1 cellular context compared by ENCODE assay signal in genomic region chr16:8931864-8932263, GRCh38.
TF ChIP-seq lines count a peak whose summit lies in the region.

No MANE protein-coding gene starts in this region.

TF ChIP-seq in GM12878, 131 proteins besides CTCF, POLR2A, EP300 and RAD21 (continued from another document):
- TF ChIP-seq ATF2 (IDR thresholded peaks at IDR 0.05; ENCODE audit: low read length): 0 out of 2 replicates have a peak, but pooled peaks have one; percentile 34
- TF ChIP-seq ZBED1 (IDR thresholded peaks at IDR 0.05; ENCODE audit: borderline replicate concordance): no peak
- TF ChIP-seq MXI1 (IDR thresholded peaks at IDR 0.05; ENCODE audit: low read depth, low read length): peak; percentile 56; the same call in 1 of the 2 replicates
- no peak for TF ChIP-seq ZNF207 (IDR thresholded peaks at IDR 0.05; ENCODE audit: borderline replicate concordance)
- TF ChIP-seq REST (IDR thresholded peaks at IDR 0.05; ENCODE audit: low read depth, low read length): peak; percentile 98
- TF ChIP-seq TAF1 (IDR thresholded peaks at IDR 0.05; ENCODE audit: borderline replicate concordance, low read depth, low read length): no peak
- no peak for TF ChIP-seq PAX5 (IDR thresholded peaks at IDR 0.05; ENCODE audit: borderline replicate concordance, low read depth, low read length)
- TF ChIP-seq ATF7 (IDR thresholded peaks at IDR 0.05; ENCODE audit: low read depth): peak; percentile 57; the same call in 1 of the 2 replicates
